1 cellular context compared by ENCODE assay signal in the genomic region with DNA sequence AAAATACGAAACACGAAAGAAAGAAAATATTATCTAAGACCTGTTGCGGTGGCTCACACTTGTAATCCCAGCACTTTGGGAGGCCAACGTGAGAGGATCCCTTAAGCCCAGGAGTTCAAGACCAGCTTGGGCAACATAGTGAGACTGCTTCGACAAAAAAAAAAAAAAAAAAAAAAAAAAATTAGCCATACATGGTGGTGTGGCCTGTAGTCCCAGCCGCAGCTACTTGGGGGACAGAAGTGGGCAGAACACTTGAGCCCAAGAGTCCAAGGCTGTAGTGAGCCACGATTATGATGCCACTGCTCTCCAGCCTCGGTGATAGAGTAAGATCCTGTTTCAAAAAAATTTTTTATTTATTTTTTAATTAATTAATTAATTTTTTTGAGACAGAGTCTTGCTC.
TF ChIP-seq lines count a peak whose summit lies in the region.

No MANE protein-coding gene starts in this region.

TF ChIP-seq in GM12878, 131 proteins besides CTCF, POLR2A, EP300 and RAD21:
- TF ChIP-seq, protein P1, sequence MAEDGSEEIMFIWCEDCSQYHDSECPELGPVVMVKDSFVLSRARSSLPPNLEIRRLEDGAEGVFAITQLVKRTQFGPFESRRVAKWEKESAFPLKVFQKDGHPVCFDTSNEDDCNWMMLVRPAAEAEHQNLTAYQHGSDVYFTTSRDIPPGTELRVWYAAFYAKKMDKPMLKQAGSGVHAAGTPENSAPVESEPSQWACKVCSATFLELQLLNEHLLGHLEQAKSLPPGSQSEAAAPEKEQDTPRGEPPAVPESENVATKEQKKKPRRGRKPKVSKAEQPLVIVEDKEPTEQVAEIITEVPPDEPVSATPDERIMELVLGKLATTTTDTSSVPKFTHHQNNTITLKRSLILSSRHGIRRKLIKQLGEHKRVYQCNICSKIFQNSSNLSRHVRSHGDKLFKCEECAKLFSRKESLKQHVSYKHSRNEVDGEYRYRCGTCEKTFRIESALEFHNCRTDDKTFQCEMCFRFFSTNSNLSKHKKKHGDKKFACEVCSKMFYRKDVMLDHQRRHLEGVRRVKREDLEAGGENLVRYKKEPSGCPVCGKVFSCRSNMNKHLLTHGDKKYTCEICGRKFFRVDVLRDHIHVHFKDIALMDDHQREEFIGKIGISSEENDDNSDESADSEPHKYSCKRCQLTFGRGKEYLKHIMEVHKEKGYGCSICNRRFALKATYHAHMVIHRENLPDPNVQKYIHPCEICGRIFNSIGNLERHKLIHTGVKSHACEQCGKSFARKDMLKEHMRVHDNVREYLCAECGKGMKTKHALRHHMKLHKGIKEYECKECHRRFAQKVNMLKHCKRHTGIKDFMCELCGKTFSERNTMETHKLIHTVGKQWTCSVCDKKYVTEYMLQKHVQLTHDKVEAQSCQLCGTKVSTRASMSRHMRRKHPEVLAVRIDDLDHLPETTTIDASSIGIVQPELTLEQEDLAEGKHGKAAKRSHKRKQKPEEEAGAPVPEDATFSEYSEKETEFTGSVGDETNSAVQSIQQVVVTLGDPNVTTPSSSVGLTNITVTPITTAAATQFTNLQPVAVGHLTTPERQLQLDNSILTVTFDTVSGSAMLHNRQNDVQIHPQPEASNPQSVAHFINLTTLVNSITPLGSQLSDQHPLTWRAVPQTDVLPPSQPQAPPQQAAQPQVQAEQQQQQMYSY (CRISPR knock-in tag; IDR thresholded peaks at IDR 0.05), result no peak
- TF ChIP-seq DPF2 (IDR thresholded peaks at IDR 0.05) (no peak), IKZF1 (conservative IDR thresholded peaks at IDR 0.05) (no peak), POLR2AphosphoS2 (IDR thresholded peaks at IDR 0.05; ENCODE audit: low read depth, low read length) (no peak)
TF ChIP-seq in GM12878: peak in this region for 0.
